In the genomic region with DNA sequence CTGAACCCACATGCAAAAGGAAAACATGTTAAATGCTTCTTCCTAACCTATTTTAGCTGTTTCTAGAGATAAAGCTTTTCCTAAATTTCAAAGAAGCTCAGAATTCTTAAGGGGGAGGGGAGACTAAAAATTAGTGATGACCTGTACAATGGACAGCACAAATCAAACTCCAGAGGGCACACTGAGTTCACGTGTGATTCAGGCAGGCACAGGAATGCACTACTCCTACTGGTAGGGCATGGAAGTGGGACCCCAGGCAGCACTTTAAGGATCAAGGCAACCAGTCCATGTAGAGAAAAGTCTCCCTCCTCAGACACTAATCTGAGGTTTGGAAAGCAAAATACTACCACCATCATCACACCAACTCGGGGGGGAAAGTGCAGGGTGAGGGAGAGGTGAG, we compare ENCODE assay signal across 1 cellular context.
TF ChIP-seq lines count a peak whose summit lies in the region.

No MANE protein-coding gene starts in this region.

TF ChIP-seq in Ishikawa, 13 proteins besides CTCF, POLR2A, EP300 and RAD21 (continued from another document):
- TF ChIP-seq, protein P1, sequence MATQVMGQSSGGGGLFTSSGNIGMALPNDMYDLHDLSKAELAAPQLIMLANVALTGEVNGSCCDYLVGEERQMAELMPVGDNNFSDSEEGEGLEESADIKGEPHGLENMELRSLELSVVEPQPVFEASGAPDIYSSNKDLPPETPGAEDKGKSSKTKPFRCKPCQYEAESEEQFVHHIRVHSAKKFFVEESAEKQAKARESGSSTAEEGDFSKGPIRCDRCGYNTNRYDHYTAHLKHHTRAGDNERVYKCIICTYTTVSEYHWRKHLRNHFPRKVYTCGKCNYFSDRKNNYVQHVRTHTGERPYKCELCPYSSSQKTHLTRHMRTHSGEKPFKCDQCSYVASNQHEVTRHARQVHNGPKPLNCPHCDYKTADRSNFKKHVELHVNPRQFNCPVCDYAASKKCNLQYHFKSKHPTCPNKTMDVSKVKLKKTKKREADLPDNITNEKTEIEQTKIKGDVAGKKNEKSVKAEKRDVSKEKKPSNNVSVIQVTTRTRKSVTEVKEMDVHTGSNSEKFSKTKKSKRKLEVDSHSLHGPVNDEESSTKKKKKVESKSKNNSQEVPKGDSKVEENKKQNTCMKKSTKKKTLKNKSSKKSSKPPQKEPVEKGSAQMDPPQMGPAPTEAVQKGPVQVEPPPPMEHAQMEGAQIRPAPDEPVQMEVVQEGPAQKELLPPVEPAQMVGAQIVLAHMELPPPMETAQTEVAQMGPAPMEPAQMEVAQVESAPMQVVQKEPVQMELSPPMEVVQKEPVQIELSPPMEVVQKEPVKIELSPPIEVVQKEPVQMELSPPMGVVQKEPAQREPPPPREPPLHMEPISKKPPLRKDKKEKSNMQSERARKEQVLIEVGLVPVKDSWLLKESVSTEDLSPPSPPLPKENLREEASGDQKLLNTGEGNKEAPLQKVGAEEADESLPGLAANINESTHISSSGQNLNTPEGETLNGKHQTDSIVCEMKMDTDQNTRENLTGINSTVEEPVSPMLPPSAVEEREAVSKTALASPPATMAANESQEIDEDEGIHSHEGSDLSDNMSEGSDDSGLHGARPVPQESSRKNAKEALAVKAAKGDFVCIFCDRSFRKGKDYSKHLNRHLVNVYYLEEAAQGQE (IDR thresholded peaks at IDR 0.05; ENCODE audit: low read depth) = no peak
- TF ChIP-seq TEAD4 (IDR thresholded peaks at IDR 0.05) (no peak), TCF12 (IDR thresholded peaks at IDR 0.05; ENCODE audit: low read depth) (no peak), TAF1 (IDR thresholded peaks at IDR 0.05; ENCODE audit: low read depth) (no peak), ZBTB7A (IDR thresholded peaks at IDR 0.05; ENCODE audit: low read depth) (no peak), FOXM1 (IDR thresholded peaks at IDR 0.05; ENCODE audit: borderline replicate concordance, low read depth) (no peak), NFIC (IDR thresholded peaks at IDR 0.05) (no peak)
